16 cellular contexts compared by ENCODE assay signal in the genomic region with DNA sequence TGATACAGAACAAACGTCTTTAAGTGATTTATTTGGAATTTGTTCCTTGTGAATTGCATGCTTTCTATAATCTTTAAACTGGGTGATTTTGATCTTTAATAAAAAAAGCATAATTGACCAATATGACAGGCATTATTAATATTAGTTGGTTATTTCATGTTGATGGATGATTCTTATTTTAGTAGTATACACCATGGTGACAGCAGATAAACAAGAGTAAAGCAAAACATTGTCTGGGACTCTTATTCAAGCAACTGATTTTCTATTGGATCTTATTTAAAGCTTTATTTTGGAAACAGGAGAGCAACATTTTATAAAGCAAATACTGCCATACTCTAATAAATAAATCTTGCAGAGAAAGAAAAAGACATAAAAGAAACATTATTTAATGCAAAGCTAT.
DNase-seq lines count a peak whose midpoint lies in the region; ATAC-seq and TF ChIP-seq lines count a peak whose summit lies in the region.
"Had no signal": no experiment of that assay in that cellular context is flagged by ENCODE, and none has a peak within 500 bp of the region (broad histone marks: within the 10 kb centered on the region; RNA-seq: fewer than 3 reads in every experiment).

No MANE protein-coding gene starts in this region.

- H3K27ac ChIP-seq in heart left ventricle (peak overlapping the region in 5 of 12 donors; percentile 13 to 59 (median 42)), right atrium auricular region (peak overlapping the region in 1 of 2 donors; percentile 74), SK-N-MC (0 out of 2 replicates have a peak overlapping the region, but pooled peaks have one; percentile 4)

- TF ChIP-seq CTCF in heart left ventricle (IDR thresholded peaks at IDR 0.05) (no peak), right atrium auricular region (IDR thresholded peaks at IDR 0.05) (no peak)

- intact Hi-C loops in heart left ventricle (cut with DNase I), result loop anchor here in 2 of 10 donors (10.0 kb wide), 2 partner anchors 117 to 193 kb away; no protein-coding TSS in a partner anchor

- H3K9ac ChIP-seq in SK-N-MC (ENCODE audit: insufficient read length), result no peak overlapping the region
- peak overlapping the region; percentile 18 for H3K9ac ChIP-seq in adipocyte (ENCODE audit: low read length)

- no peak for DNase-seq in heart left ventricle
- DNase-seq in right atrium auricular region (ENCODE audit: low spot score), result no peak
- no peak for DNase-seq in SK-N-MC (ENCODE audit: low read depth, low spot score)
- no peak for DNase-seq in adipocyte (ENCODE audit: low read depth)
- DNase-seq in dedifferentiated amniotic fluid mesenchymal stem cell (ENCODE audit: extremely low spot score), result no peak
- DNase-seq: C1 segment of cervical spinal cord; Calu3; CD4-positive, alpha-beta memory T cell; COR-L47; DMS53; DMS79 treated with DMSO at 0.1 percent for 48 hours; GF-D8; H9 had no signal

- H3K36me3 ChIP-seq in heart left ventricle, result no peaks in the 10 kb centered on the region
- H3K36me3 ChIP-seq in right atrium auricular region, result no peaks in the 10 kb centered on the region
- no peaks in the 10 kb centered on the region for H3K36me3 ChIP-seq in SK-N-MC (ENCODE audit: insufficient read depth, low read length)
- H3K36me3 ChIP-seq in adipocyte (ENCODE audit: control insufficient read depth, insufficient read depth, low read length, severe bottlenecking), result no peaks in the 10 kb centered on the region

- no peak for TF ChIP-seq POLR2A in heart left ventricle (IDR thresholded peaks at IDR 0.05)

- H3K9me3 ChIP-seq in heart left ventricle (peaks cover 0 to 5% (median 0%) of the 10 kb centered on the region in 12 donors), right atrium auricular region (no peaks in the 10 kb centered on the region), SK-N-MC (ENCODE audit: low read depth, low read length) (no peaks in the 10 kb centered on the region), adipocyte (ENCODE audit: control insufficient read depth, low read length) (no peaks in the 10 kb centered on the region)

- ATAC-seq in heart left ventricle (peak in 3 of 4 donors; percentile 50 to 82 (median 60)), HG02571 (IDR thresholded peaks at IDR 0.05; ENCODE audit: unreplicated experiment) (no peak)
- ATAC-seq: GM23338, HCT116 had no signal

- 21 to 46% (median 36%) methylated on average over 1 of the region's 1 CpG for WGBS in heart left ventricle, 4 donors

- H3K4me1 ChIP-seq in heart left ventricle (peaks cover 0 to 7% (median 0%) of the 10 kb centered on the region in 12 donors), right atrium auricular region (peaks cover 0 to 4% of the 10 kb centered on the region in 2 donors), adipocyte (ENCODE audit: control insufficient read depth, insufficient read depth, low read length) (peaks cover 19% of the 10 kb centered on the region)

- H3K4me3 ChIP-seq in heart left ventricle, result no peak overlapping the region
- H3K4me3 ChIP-seq in right atrium auricular region, result no peak overlapping the region
- H3K4me3 ChIP-seq in SK-N-MC, result no peak overlapping the region
- H3K4me3 ChIP-seq in adipocyte (ENCODE audit: low read length), result no peak overlapping the region
- H3K4me3 ChIP-seq: GM23338 had no signal

- H3K27me3 ChIP-seq in heart left ventricle (no peaks in the 10 kb centered on the region), right atrium auricular region (no peaks in the 10 kb centered on the region), adipocyte (replicated peaks; ENCODE audit: control insufficient read depth, insufficient read depth, low read length) (no peaks in the 10 kb centered on the region)
